In genomic region chr13:98214008-98214643, GRCh38 we compare ENCODE assay signal across 12 cellular contexts. TPM values are rescaled to one million over a fixed set of nuclear protein-coding genes. Genes with fewer than 3 reads are reported as not detected.
DNase-seq lines count a peak whose midpoint lies in the region; ATAC-seq lines count a peak whose summit lies in the region.
"Had no signal": no experiment of that assay in that cellular context is flagged by ENCODE, and none has a peak within 500 bp of the region (broad histone marks: within the 10 kb centered on the region; RNA-seq: fewer than 3 reads in every experiment).

No MANE protein-coding gene starts in this region.

- no peaks in the 10 kb centered on the region for H3K36me3 Mint-ChIP-seq in naive thymus-derived CD8-positive, alpha-beta T cell
- H3K36me3 Mint-ChIP-seq in activated T-helper 17 cell treated with anti-CD3 and anti-CD28 coated beads, Interleukin-2, amount 50 U/mL, for 72 hours (ENCODE audit: low read depth): no peaks in the 10 kb centered on the region

- ATAC-seq in naive thymus-derived CD8-positive, alpha-beta T cell: no peak
- ATAC-seq in activated T-helper 17 cell treated with anti-CD3 and anti-CD28 coated beads, Interleukin-2, amount 50 U/mL, for 72 hours (replicated peaks): no peak

- DNase-seq in DMS 273 treated with DMSO at 0.1 percent for 48 hours (lab: John Stamatoyannopoulos, UW): peak; percentile 15
- DNase-seq in NCI-H69 (lab: John Stamatoyannopoulos, UW): peak; percentile 63
- peak; percentile 35 for DNase-seq in glomerular visceral epithelial cell (ENCODE audit: extremely low spot score)
- peak in 8 of 10 donors; percentile 40 to 95 (median 52) for DNase-seq in posterior cingulate gyrus
- no peak for DNase-seq in DMS79 (lab: John Stamatoyannopoulos, UW)
- no peak for DNase-seq in activated CD4-positive, alpha-beta T cell treated with anti-CD3 and anti-CD28 coated beads for 1 hour
- no peak for DNase-seq in naive thymus-derived CD8-positive, alpha-beta T cell
- DNase-seq: NCI-H446 had no signal

- H3K27me3 Mint-ChIP-seq in naive thymus-derived CD8-positive, alpha-beta T cell: peaks cover 0 to 12% (median 5%) of the 10 kb centered on the region in 5 donors
- peaks cover 16% of the 10 kb centered on the region for H3K27me3 Mint-ChIP-seq in activated T-helper 17 cell treated with anti-CD3 and anti-CD28 coated beads, Interleukin-2, amount 50 U/mL, for 72 hours

- H3K9me3 Mint-ChIP-seq in naive thymus-derived CD8-positive, alpha-beta T cell: peaks cover 0 to 10% (median 3%) of the 10 kb centered on the region in 9 donors
- H3K9me3 Mint-ChIP-seq in activated T-helper 17 cell treated with anti-CD3 and anti-CD28 coated beads, Interleukin-2, amount 50 U/mL, for 72 hours: no peaks in the 10 kb centered on the region

- no peak overlapping the region for H3K27ac Mint-ChIP-seq in naive thymus-derived CD8-positive, alpha-beta T cell
- H3K27ac Mint-ChIP-seq in activated T-helper 17 cell treated with anti-CD3 and anti-CD28 coated beads, Interleukin-2, amount 50 U/mL, for 72 hours: no peak overlapping the region

- intact Hi-C loops in posterior cingulate gyrus (cut with DNase I): no loop called here

- no peaks in the 10 kb centered on the region for H3K4me1 Mint-ChIP-seq in naive thymus-derived CD8-positive, alpha-beta T cell
- no peaks in the 10 kb centered on the region for H3K4me1 Mint-ChIP-seq in activated T-helper 17 cell treated with anti-CD3 and anti-CD28 coated beads, Interleukin-2, amount 50 U/mL, for 72 hours

- H3K4me3 Mint-ChIP-seq in naive thymus-derived CD8-positive, alpha-beta T cell: no peak overlapping the region
- no peak overlapping the region for H3K4me3 Mint-ChIP-seq in activated T-helper 17 cell treated with anti-CD3 and anti-CD28 coated beads, Interleukin-2, amount 50 U/mL, for 72 hours

- POLR2A ChIA-PET in naive thymus-derived CD8-positive, alpha-beta T cell (lab: Charles Lee): no interaction called here

RNA-seq across cellular contexts. Expression of gene RNF113B, which starts 37.1 kb away (rescaled TPM):
- not detected for total RNA-seq in naive thymus-derived CD8-positive, alpha-beta T cell
- not detected for polyA plus RNA-seq in naive thymus-derived CD8-positive, alpha-beta T cell
- total RNA-seq in activated T-helper 17 cell treated with anti-CD3 and anti-CD28 coated beads, Interleukin-2, amount 50 U/mL, for 72 hours: not detected
- total RNA-seq: HT-29; suprapubic skin; T-helper 2 cell treated with Interferon-gamma antibody and Interleukin-4, amounts not matched to agents 100 ng/mL and 5 ng/mL, for 36 hours had no signal

Comparison
In these comparisons a context has a peak if more than half of its experiments do, and no peak if none do; other contexts are left out.
1. DNase-seq: peak in DMS 273 treated with DMSO at 0.1 percent for 48 hours (single experiment), NCI-H69 (single experiment), glomerular visceral epithelial cell (single experiment) and posterior cingulate gyrus (8 of 10); none in DMS79 (single experiment), activated CD4-positive, alpha-beta T cell treated with anti-CD3 and anti-CD28 coated beads for 1 hour (single experiment) and naive thymus-derived CD8-positive, alpha-beta T cell (0 of 10).